Comparison of ENCODE assay signal across 28 cellular contexts in the genomic region with DNA sequence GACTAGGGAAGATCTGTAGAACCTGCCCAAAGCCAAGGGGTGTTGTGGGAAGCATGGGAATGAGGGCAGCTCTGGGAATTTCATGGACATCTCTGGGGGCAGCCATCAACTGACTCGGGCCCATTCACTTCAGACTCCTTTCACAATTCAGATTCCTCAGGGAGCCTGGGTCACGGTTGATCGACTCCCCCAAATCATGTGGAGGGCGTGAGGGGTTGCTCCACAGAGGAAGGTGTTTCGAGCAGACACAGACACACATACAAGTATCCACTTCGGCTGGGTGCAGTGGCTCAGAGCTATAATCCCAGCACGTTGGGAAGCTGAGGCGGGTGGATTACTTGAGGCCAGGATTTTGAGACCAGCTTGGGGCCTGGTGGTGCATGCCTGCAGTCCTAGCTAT. TPM values are rescaled to one million over a fixed set of nuclear protein-coding genes. Genes with fewer than 3 reads are reported as not detected.
"Had no signal": no experiment of that assay in that cellular context is flagged by ENCODE, and none has a peak within 500 bp of the region (broad histone marks: within the 10 kb centered on the region; RNA-seq: fewer than 3 reads in every experiment).

No MANE protein-coding gene starts in this region.

- H3K4me1 ChIP-seq: foreskin keratinocyte had no signal

- H3K9me3 ChIP-seq: colonic mucosa, transverse colon had no signal

- H3K27ac ChIP-seq: brain microvascular endothelial cell, colonic mucosa, foreskin keratinocyte, transverse colon had no signal

- H3K4me3 ChIP-seq: colonic mucosa, transverse colon had no signal

- FAIRE-seq: kidney had no signal

- H3K27ac Mint-ChIP-seq: activated naive CD4-positive, alpha-beta T cell treated with anti-CD3 and anti-CD28 coated beads for 36 hours; activated naive CD8-positive, alpha-beta T cell treated with anti-CD3 and anti-CD28 coated beads, Interleukin-2, amount 50 U/mL, for 24 hours; endodermal cell; stimulated activated naive CD8-positive, alpha-beta T cell treated with anti-CD3 and anti-CD28 coated beads, Interleukin-15, Interleukin-2, amounts not matched to agents 100 ng/mL and 50 ng/mL, for 24 hours had no signal

- H3K4me1 Mint-ChIP-seq: neural crest cell had no signal

- H3K27me3 ChIP-seq: brain microvascular endothelial cell, colonic mucosa, foreskin keratinocyte, transverse colon had no signal

- DNase-seq: activated B cell treated with CpG ODN at 0.5 μM for 24 hours; activated CD4-positive, alpha-beta T cell treated with anti-CD3 and anti-CD28 coated beads for 48 hours; activated naive CD4-positive, alpha-beta T cell treated with anti-CD3 and anti-CD28 coated beads for 36 hours; activated naive CD8-positive, alpha-beta T cell treated with anti-CD3 and anti-CD28 coated beads, Interleukin-2, amount 50 U/mL, for 24 hours; activated T-cell treated with anti-CD3 and anti-CD28 coated beads for 4 hours; anterior cingulate cortex; brain microvascular endothelial cell; colonic mucosa; endodermal cell; foreskin keratinocyte; glutamatergic neuron; kidney; mammary epithelial cell; stimulated activated CD4-positive, alpha-beta T cell treated with anti-CD3 and anti-CD28 coated beads, Interleukin-2, amount 100 ng/mL, for 24 hours; SW 1271; T-helper 9 cell; transverse colon had no signal

- H3K27me3 Mint-ChIP-seq: activated B cell treated with CpG ODN at 0.5 μM for 24 hours; activated naive CD8-positive, alpha-beta T cell treated with anti-CD3 and anti-CD28 coated beads, Interleukin-2, amount 50 U/mL, for 24 hours; progenitor cell of endocrine pancreas; stimulated activated naive CD8-positive, alpha-beta T cell treated with anti-CD3 and anti-CD28 coated beads, Interleukin-15, Interleukin-2, amounts not matched to agents 100 ng/mL and 50 ng/mL, for 24 hours had no signal

- H3K9me3 Mint-ChIP-seq: activated B cell treated with CpG ODN at 0.5 μM for 24 hours; activated naive CD4-positive, alpha-beta T cell treated with anti-CD3 and anti-CD28 coated beads for 36 hours; activated naive CD8-positive, alpha-beta T cell treated with anti-CD3 and anti-CD28 coated beads, Interleukin-2, amount 50 U/mL, for 24 hours; activated T-helper 2 cell treated with anti-CD3 and anti-CD28 coated beads, Interferon-gamma antibody, Interleukin-2, Interleukin-4, amounts not matched to agents 10 μg/mL and 5 μg/mL and 100 μg/mL, durations not matched to agents 14 hours and 24 hours and 36 hours; central memory CD8-positive, alpha-beta T cell; endodermal cell; neural crest cell; stimulated activated naive CD8-positive, alpha-beta T cell treated with anti-CD3 and anti-CD28 coated beads, Interleukin-15, Interleukin-2, amounts not matched to agents 100 ng/mL and 50 ng/mL, for 24 hours had no signal

- H3K36me3 ChIP-seq: colonic mucosa had no signal

- ATAC-seq: activated naive CD8-positive, alpha-beta T cell treated with anti-CD3 and anti-CD28 coated beads, Interleukin-2, amount 50 U/mL, for 24 hours; left lobe of liver had no signal

- H3K4me3 Mint-ChIP-seq: activated naive CD4-positive, alpha-beta T cell treated with anti-CD3 and anti-CD28 coated beads for 36 hours; activated naive CD8-positive, alpha-beta T cell treated with anti-CD3 and anti-CD28 coated beads, Interleukin-2, amount 50 U/mL, for 24 hours; central memory CD8-positive, alpha-beta T cell; endodermal cell; neural crest cell; stimulated activated naive CD8-positive, alpha-beta T cell treated with anti-CD3 and anti-CD28 coated beads, Interleukin-15, Interleukin-2, amounts not matched to agents 100 ng/mL and 50 ng/mL, for 24 hours had no signal

RNA-seq across cellular contexts. Expression of a gene that starts 57.2 kb away (rescaled TPM):
- total RNA-seq: activated B cell treated with CpG ODN at 0.5 μM for 24 hours; activated CD8-positive, alpha-beta memory T cell treated with anti-CD3 and anti-CD28 coated beads for 36 hours; activated naive CD4-positive, alpha-beta T cell treated with anti-CD3 and anti-CD28 coated beads for 36 hours; activated T-helper 2 cell treated with anti-CD3 and anti-CD28 coated beads, Interferon-gamma antibody, Interleukin-2, Interleukin-4, amounts not matched to agents 10 μg/mL and 5 μg/mL and 100 μg/mL, durations not matched to agents 14 hours and 24 hours and 36 hours; colonic mucosa; endodermal cell; epithelial cell of proximal tubule; fibroblast of lung; foreskin keratinocyte; kidney; left lobe of liver; mammary epithelial cell; neural crest cell; osteoblast; progenitor cell of endocrine pancreas; skeletal muscle tissue; transverse colon had no signal
- polyA plus RNA-seq: fibroblast of lung, foreskin keratinocyte, mammary epithelial cell had no signal
